1 cellular context compared by ENCODE assay signal in the genomic region with DNA sequence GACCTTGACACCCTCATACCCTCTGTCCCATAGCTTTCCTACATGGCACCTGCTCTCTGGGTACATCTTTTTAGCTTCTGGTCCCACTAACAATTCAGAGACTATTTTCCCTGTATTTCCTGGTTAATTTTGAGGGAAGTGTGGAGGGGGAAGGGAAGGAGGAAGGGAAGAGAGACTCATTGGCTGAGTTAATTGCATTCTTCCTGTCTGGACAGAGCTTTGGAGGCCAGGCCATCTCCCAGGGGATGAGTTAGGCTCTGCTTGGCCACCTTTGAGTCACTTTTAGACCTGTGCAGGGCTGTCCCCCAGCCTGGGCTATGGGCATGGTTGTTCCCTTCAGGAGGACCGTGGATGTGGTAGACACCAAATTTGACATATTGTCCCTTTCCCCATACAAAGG.
TF ChIP-seq lines count a peak whose summit lies in the region.

No MANE protein-coding gene starts in this region.

TF ChIP-seq in H1, 55 proteins besides CTCF, POLR2A, EP300 and RAD21:
- TF ChIP-seq SIN3A (conservative IDR thresholded peaks at IDR 0.05 in 1 of 2, IDR thresholded peaks at IDR 0.05 in 1 of 2; ENCODE audit: low read depth in 1 of 2, low read length in 2 of 2) (no peak), JUN (IDR thresholded peaks at IDR 0.05; ENCODE audit: low read depth, low read length) (no peak), RBBP5 (IDR thresholded peaks at IDR 0.05; ENCODE audit: borderline replicate concordance, low read depth, low read length) (no peak), BCL11A (IDR thresholded peaks at IDR 0.05; ENCODE audit: low read depth in 2 of 2, low read length in 2 of 2) (no peak), KDM5A (IDR thresholded peaks at IDR 0.05; ENCODE audit: low read length) (no peak), GABPA (IDR thresholded peaks at IDR 0.05; ENCODE audit: borderline replicate concordance, insufficient read depth, low read length) (no peak), KDM1A (IDR thresholded peaks at IDR 0.05; ENCODE audit: borderline replicate concordance, low read length) (no peak)
- TF ChIP-seq, protein P1, sequence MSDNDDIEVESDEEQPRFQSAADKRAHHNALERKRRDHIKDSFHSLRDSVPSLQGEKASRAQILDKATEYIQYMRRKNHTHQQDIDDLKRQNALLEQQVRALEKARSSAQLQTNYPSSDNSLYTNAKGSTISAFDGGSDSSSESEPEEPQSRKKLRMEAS (IDR thresholded peaks at IDR 0.05) = no peak
